ENCODE assay signal across 1 cellular context in the genomic region with DNA sequence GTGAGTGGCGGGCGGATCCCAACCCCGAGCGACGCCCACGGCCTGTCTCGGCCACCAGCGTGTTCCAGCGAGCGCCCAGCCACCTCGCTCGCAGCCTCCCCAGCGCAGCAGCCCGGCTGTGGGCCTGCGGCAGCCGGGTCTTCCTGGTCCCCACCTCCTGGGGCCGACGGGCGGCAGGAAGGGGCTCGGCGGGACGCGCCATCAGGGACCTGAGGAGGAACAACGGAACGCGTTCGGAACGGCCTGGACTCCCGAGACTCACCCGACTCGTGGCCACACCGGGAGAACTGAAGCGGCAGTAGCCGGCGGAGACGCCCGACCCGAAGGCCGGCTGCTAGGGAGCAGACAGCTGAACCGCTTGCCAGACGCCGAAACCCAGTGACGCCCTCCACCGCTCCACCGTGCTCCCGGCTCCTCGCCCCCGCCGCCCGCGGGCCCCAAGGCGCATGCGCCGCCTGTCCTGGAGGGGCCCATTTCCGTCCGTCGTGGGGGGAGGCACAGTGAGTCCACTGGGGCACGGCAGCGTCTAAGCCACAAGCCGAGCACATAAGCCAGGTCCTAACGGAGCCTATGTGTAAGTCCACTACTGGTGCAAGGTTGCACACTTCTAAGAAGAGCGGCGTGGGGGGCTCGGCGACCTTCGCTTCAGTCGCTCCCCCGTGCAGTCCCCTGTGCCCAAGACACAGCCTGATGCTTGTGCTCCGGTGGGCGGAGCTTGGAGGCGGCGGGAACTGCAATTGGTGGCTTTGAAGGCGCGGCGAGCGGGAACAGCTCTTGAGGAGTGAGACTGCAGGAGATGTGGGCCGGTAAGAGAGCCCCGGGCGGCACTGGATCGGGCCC.
TF ChIP-seq lines count a peak whose summit lies in the region.

TSS of gene CENPN (plus strand) at position 743 of the 840 bp plus-strand sequence. CDS start 4,726 bp downstream, outside the sequence.
TSS of gene CMC2 (minus strand) at position 414 of the 840 bp plus-strand sequence. CDS start 9,491 bp downstream, outside the sequence.

TF ChIP-seq in HepG2, 621 proteins besides CTCF, POLR2A, EP300 and RAD21 (continued from another document):
- TF ChIP-seq ZNF407 (CRISPR knock-in tag; IDR thresholded peaks at IDR 0.05; ENCODE audit: not compliant biosample characterization) (peak; percentile 35), PHF5A (CRISPR knock-in tag; IDR thresholded peaks at IDR 0.05; ENCODE audit: low read depth, unreplicated experiment) (peak; percentile 92), ZFYVE20 (CRISPR knock-in tag; IDR thresholded peaks at IDR 0.05; ENCODE audit: borderline replicate concordance, low read depth) (peak; percentile 87), ZSCAN25 (CRISPR knock-in tag; IDR thresholded peaks at IDR 0.05) (no peak; the same call in 1 of the 2 replicates), NCOR1 (IDR thresholded peaks at IDR 0.05; ENCODE audit: borderline replicate concordance, low read length) (peak; percentile 9; the same call in 1 of the 2 replicates), FOXP1 (IDR thresholded peaks at IDR 0.05) (no peak), FOXP1 (CRISPR knock-in tag; IDR thresholded peaks at IDR 0.05) (peak; percentile 33; the same call in 1 of the 2 replicates), ZSCAN20 (CRISPR knock-in tag; IDR thresholded peaks at IDR 0.05; ENCODE audit: borderline replicate concordance) (peak; percentile 52; the same call in 1 of the 2 replicates), NR1H2 (CRISPR knock-in tag; IDR thresholded peaks at IDR 0.05; ENCODE audit: borderline replicate concordance, low read depth) (0 out of 2 replicates have a peak, but pooled peaks have one; percentile 13), ZNF616 (CRISPR knock-in tag; IDR thresholded peaks at IDR 0.05; ENCODE audit: low read depth) (no peak; the same call in 1 of the 2 replicates), MTA1 (CRISPR knock-in tag; IDR thresholded peaks at IDR 0.05; ENCODE audit: borderline replicate concordance) (0 out of 2 replicates have a peak, but pooled peaks have one; percentile 72), NR2F2 (IDR thresholded peaks at IDR 0.05; ENCODE audit: borderline replicate concordance, low read depth) (peak; percentile 40; the same call in 1 of the 2 replicates)
- TF ChIP-seq, protein P1, sequence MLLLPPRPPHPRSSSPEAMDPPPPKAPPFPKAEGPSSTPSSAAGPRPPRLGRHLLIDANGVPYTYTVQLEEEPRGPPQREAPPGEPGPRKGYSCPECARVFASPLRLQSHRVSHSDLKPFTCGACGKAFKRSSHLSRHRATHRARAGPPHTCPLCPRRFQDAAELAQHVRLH (CRISPR knock-in tag; IDR thresholded peaks at IDR 0.05; ENCODE audit: borderline replicate concordance, low read depth) = peak; percentile 81; the same call in 1 of the 2 replicates
- TF ChIP-seq, protein P2, sequence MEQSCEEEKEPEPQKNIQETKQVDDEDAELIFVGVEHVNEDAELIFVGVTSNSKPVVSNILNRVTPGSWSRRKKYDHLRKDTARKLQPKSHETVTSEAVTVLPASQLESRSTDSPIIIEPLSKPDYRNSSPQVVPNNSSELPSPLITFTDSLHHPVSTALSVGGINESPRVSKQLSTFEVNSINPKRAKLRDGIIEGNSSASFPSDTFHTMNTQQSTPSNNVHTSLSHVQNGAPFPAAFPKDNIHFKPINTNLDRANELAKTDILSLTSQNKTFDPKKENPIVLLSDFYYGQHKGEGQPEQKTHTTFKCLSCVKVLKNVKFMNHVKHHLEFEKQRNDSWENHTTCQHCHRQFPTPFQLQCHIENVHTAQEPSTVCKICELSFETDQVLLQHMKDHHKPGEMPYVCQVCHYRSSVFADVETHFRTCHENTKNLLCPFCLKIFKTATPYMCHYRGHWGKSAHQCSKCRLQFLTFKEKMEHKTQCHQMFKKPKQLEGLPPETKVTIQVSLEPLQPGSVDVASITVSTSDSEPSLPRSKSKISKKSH (CRISPR knock-in tag; IDR thresholded peaks at IDR 0.05; ENCODE audit: borderline replicate concordance) = peak; percentile 42
